Comparison of ENCODE assay signal across 9 cellular contexts in genomic region chr14:23070262-23071129, GRCh38. TPM values are rescaled to one million over a fixed set of nuclear protein-coding genes. Genes with fewer than 3 reads are reported as not detected.
A peak's percentile ranks its signal among the peaks of the same experiment; 100 is the strongest.
DNase-seq lines count a peak whose midpoint lies in the region; ATAC-seq, FAIRE-seq and TF ChIP-seq lines count a peak whose summit lies in the region.
"Had no signal": no experiment of that assay in that cellular context is flagged by ENCODE, and none has a peak within 500 bp of the region (broad histone marks: within the 10 kb centered on the region; RNA-seq: fewer than 3 reads in every experiment).

No MANE protein-coding gene starts in this region.

- ATAC-seq in Panc1 (no peak), HG03457 (IDR thresholded peaks at IDR 0.05; ENCODE audit: unreplicated experiment) (no peak)

- H3K36me3 ChIP-seq in Panc1 (ENCODE audit: control insufficient read depth, insufficient read depth, low read length) (peaks cover 20% of the 10 kb centered on the region), endothelial cell of umbilical vein (ENCODE audit: control insufficient read depth in 2 of 2, extremely low read depth in 1 of 2, insufficient read depth in 2 of 2, low read length in 2 of 2) (peaks cover 32% of the 10 kb centered on the region in 2 experiments), parathyroid adenoma (ENCODE audit: control insufficient read depth, insufficient read depth, low read length) (no peaks in the 10 kb centered on the region)

- TF ChIP-seq POLR2A in endothelial cell of umbilical vein (IDR thresholded peaks at IDR 0.05; ENCODE audit: low read depth, low read length) (no peak), GM12891 (IDR thresholded peaks at IDR 0.05; ENCODE audit: low read depth, low read length) (no peak)

- peaks cover 69% of the 10 kb centered on the region for H3K36me3 Mint-ChIP-seq in Calu3 (ENCODE audit: insufficient read depth, unreplicated experiment)

- H3K27ac ChIP-seq in Panc1 (ENCODE audit: low read length) (peak overlapping the region; percentile 96), endothelial cell of umbilical vein (ENCODE audit: insufficient read depth, low read depth, low read length) (peak overlapping the region; percentile 79), parathyroid adenoma (peak overlapping the region; percentile 85)

- H4K20me1 ChIP-seq in endothelial cell of umbilical vein (replicated peaks; ENCODE audit: control insufficient read depth, extremely low read depth, insufficient read depth, low read length) = peaks cover 4% of the 10 kb centered on the region

- CTCF ChIA-PET in Calu3 (lab: Charles Lee) (interaction anchor here (1.1 to 2.5 kb wide), 4 partner anchors 8 to 84 kb away, joined by 3 to 16 read pairs (median 8); partner anchors contain the start of genes ACIN1 and C14orf119), Panc1 (lab: Charles Lee) (interaction anchor here (0.6 to 0.7 kb wide), 2 partner anchors 10 to 12 kb away, joined by 3 to 5 read pairs; no protein-coding TSS in a partner anchor), endothelial cell of umbilical vein (lab: Charles Lee) (interaction anchor here (1.0 to 3.2 kb wide), 13 partner anchors 8 to 88 kb away, joined by 3 to 21 read pairs (median 6); partner anchors contain the start of genes ACIN1 and C14orf119)

- H3K27me3 Mint-ChIP-seq in Calu3 (ENCODE audit: unreplicated experiment) = no peaks in the 10 kb centered on the region

- no peak for DNase-seq in Calu3
- DNase-seq in Panc1 (ENCODE audit: low read depth, low spot score) = no peak
- no peak for DNase-seq in endothelial cell of umbilical vein (ENCODE audit: low read depth, low spot score)
- DNase-seq in NCI-H524 (lab: John Stamatoyannopoulos, UW) = no peak
- no peak for DNase-seq in GM12891 (ENCODE audit: insufficient read length, low spot score)
- DNase-seq in stimulated activated CD4-positive, alpha-beta T cell treated with anti-CD3 and anti-CD28 coated beads, Interleukin-4, amount 100 ng/mL, for 4 hours = no peak

- peak overlapping the region; percentile 92 for H3K9ac ChIP-seq in endothelial cell of umbilical vein (replicated peaks; ENCODE audit: extremely low read depth, insufficient read depth, low read length)
- no peak overlapping the region for H3K9ac ChIP-seq in parathyroid adenoma

- H3K79me2 ChIP-seq in endothelial cell of umbilical vein (ENCODE audit: control insufficient read depth, insufficient read depth, low read length) (peaks cover 52% of the 10 kb centered on the region), parathyroid adenoma (peaks cover 8% of the 10 kb centered on the region)

- no peak for TF ChIP-seq CTCF in Calu3 (IDR thresholded peaks at IDR 0.05; ENCODE audit: unreplicated experiment)
- no peak for TF ChIP-seq CTCF in Panc1 (IDR thresholded peaks at IDR 0.05)
- no peak for TF ChIP-seq CTCF in endothelial cell of umbilical vein (IDR thresholded peaks at IDR 0.05; ENCODE audit: extremely low read depth in 1 of 2, insufficient read depth in 1 of 2, low read depth in 1 of 2, low read length in 2 of 2)
- no peak for TF ChIP-seq CTCF in parathyroid adenoma (IDR thresholded peaks at IDR 0.05)

- in situ Hi-C loops in Panc1 (cut with HindIII; ENCODE audit: low pct_unique_long_range_greater_than_20kb, low sequenced_read_pairs) = no loop called here

- H2AFZ ChIP-seq in endothelial cell of umbilical vein (ENCODE audit: low read depth, low read length) (no peak overlapping the region), parathyroid adenoma (no peak overlapping the region)

- H3K4me3 Mint-ChIP-seq in Calu3 (ENCODE audit: low read depth, unreplicated experiment) = peak overlapping the region; percentile 81

- peaks cover 16% of the 10 kb centered on the region for H3K4me1 ChIP-seq in Panc1 (ENCODE audit: control insufficient read depth, insufficient read depth, low read length)
- H3K4me1 ChIP-seq in endothelial cell of umbilical vein (ENCODE audit: control insufficient read depth, extremely low read depth, insufficient read depth, low read length) = peaks cover 26% of the 10 kb centered on the region
- peaks cover 24% of the 10 kb centered on the region for H3K4me1 ChIP-seq in parathyroid adenoma

- H3K27me3 ChIP-seq in Panc1 (ENCODE audit: control insufficient read depth, insufficient read depth, low read length) (no peaks in the 10 kb centered on the region), endothelial cell of umbilical vein (ENCODE audit: control insufficient read depth in 2 of 2, insufficient read depth in 2 of 2, low read length in 2 of 2) (no peaks in the 10 kb centered on the region), parathyroid adenoma (ENCODE audit: control insufficient read depth, insufficient read depth, low read length) (no peaks in the 10 kb centered on the region)

- intact Hi-C loops in Calu3 (cut with micrococcal nuclease; ENCODE audit: unreplicated experiment) (no loop called here), Panc1 (cut with micrococcal nuclease; ENCODE audit: unreplicated experiment) (no loop called here), endothelial cell of umbilical vein (cut with micrococcal nuclease) (no loop called here)

- no peaks in the 10 kb centered on the region for H3K9me1 ChIP-seq in endothelial cell of umbilical vein (replicated peaks; ENCODE audit: control insufficient read depth, extremely low read depth, insufficient read depth, low read length)

- H3K4me3 ChIP-seq in Panc1 (ENCODE audit: low read depth in 2 of 2, low read length in 2 of 2) (peak overlapping the region; percentile 92 to 95), endothelial cell of umbilical vein (replicated peaks in 1 of 3; ENCODE audit: insufficient read depth in 1 of 3, low read depth in 1 of 3, low read length in 3 of 3) (peak overlapping the region; percentile 49 to 94 (median 88)), parathyroid adenoma (ENCODE audit: low read depth, low read length) (peak overlapping the region; percentile 70)

- POLR2A ChIA-PET in Panc1 (lab: Charles Lee) = interaction anchor here (0.5 kb wide), 1 partner anchor 136 kb away, joined by 4 read pairs; no protein-coding TSS in a partner anchor
- POLR2A ChIA-PET in endothelial cell of umbilical vein (lab: Charles Lee) = interaction anchor here (1.3 to 1.5 kb wide), 2 partner anchors 8 to 13 kb away, joined by 3 to 8 read pairs; no protein-coding TSS in a partner anchor

- H3K9me3 Mint-ChIP-seq in Calu3 (ENCODE audit: low read depth, unreplicated experiment) = no peaks in the 10 kb centered on the region

- peak; percentile 18 for FAIRE-seq in endothelial cell of umbilical vein (lab: Jason Lieb, UNC)
- no peak for FAIRE-seq in GM12891 (lab: Jason Lieb, UNC)

- peak overlapping the region; percentile 95 for H3K4me2 ChIP-seq in endothelial cell of umbilical vein (ENCODE audit: insufficient read depth, low read length)
- peak overlapping the region; percentile 85 for H3K4me2 ChIP-seq in parathyroid adenoma (ENCODE audit: low read length)

- dilution Hi-C loops in endothelial cell of umbilical vein (cut with MboI; ENCODE audit: extremely low pct_ligation_motif_present, low sequenced_read_pairs) = no loop called here

- BruUV-seq in Calu3 (replicated peaks; lab: Mats Ljungman, UMichigan) (no TSS peak), Panc1 (replicated peaks; lab: Mats Ljungman, UMichigan) (no TSS peak), endothelial cell of umbilical vein (replicated peaks; lab: Mats Ljungman, UMichigan) (no TSS peak)

- H3K9me3 ChIP-seq in Panc1 (ENCODE audit: control insufficient read depth, insufficient read depth, low read depth, low read length) (no peaks in the 10 kb centered on the region), endothelial cell of umbilical vein (replicated peaks; ENCODE audit: control insufficient read depth, insufficient read depth, low read length) (no peaks in the 10 kb centered on the region), parathyroid adenoma (ENCODE audit: control insufficient read depth, low read length) (no peaks in the 10 kb centered on the region)

- H3K27ac Mint-ChIP-seq in Calu3 (ENCODE audit: unreplicated experiment) = peak overlapping the region; percentile 75

- peaks cover 31% of the 10 kb centered on the region for H3K4me1 Mint-ChIP-seq in Calu3 (ENCODE audit: low read depth, unreplicated experiment)

RNA-seq across cellular contexts. Expression of gene CDH24, which starts 13.2 kb away (rescaled TPM):
- total RNA-seq in Calu3 (2022) (5.0 and 5.7 TPM in 2 replicates), Panc1 (2021; ENCODE audit: unreplicated experiment) (9.0 TPM), endothelial cell of umbilical vein (20.2 and 21.7 TPM in 2 replicates)
- 6.8 TPM for polyA plus RNA-seq in Panc1 (2012; ENCODE audit: insufficient read length)
- polyA plus RNA-seq in endothelial cell of umbilical vein = 52.9 and 63.1 TPM in 2 replicates
- 16.0 and 22.7 TPM in 2 replicates for polyA plus RNA-seq in endothelial cell of umbilical vein (2011; cell fraction: cytosol; rRNA removed)
- polyA plus RNA-seq in endothelial cell of umbilical vein (2011; cell fraction: nucleus; rRNA removed) = 173 and 192 TPM in 2 replicates
- polyA plus RNA-seq in endothelial cell of umbilical vein (2012) = 11.8 and 13.2 TPM in 2 replicates
- polyA minus RNA-seq in endothelial cell of umbilical vein = 36.3 and 46.1 TPM in 2 replicates
- polyA minus RNA-seq in endothelial cell of umbilical vein (2011; cell fraction: cytosol; rRNA and poly(A)+ RNA removed) = 4.0 TPM
- polyA minus RNA-seq in endothelial cell of umbilical vein (2011; cell fraction: nucleus; rRNA and poly(A)+ RNA removed) = 35.7 and 41.4 TPM in 2 replicates
- 1.1 TPM for polyA plus RNA-seq in GM12891 (2012; ENCODE audit: low read depth, missing spikeins)

RNA-seq across cellular contexts. Expression of gene ACIN1, which starts 24.4 kb away (rescaled TPM):
- total RNA-seq in Calu3 (2022) = 181 and 191 TPM in 2 replicates
- total RNA-seq in Panc1 (2021; ENCODE audit: unreplicated experiment) = 162 TPM
- polyA plus RNA-seq in Panc1 (2012; ENCODE audit: insufficient read length) = 110 TPM
- 220 and 240 TPM in 2 replicates for total RNA-seq in endothelial cell of umbilical vein
- 136 and 146 TPM in 2 replicates for polyA plus RNA-seq in endothelial cell of umbilical vein
- 91.2 and 98.2 TPM in 2 replicates for polyA plus RNA-seq in endothelial cell of umbilical vein (2011; cell fraction: cytosol; rRNA removed)
- polyA plus RNA-seq in endothelial cell of umbilical vein (2011; cell fraction: nucleus; rRNA removed) = 821 and 966 TPM in 2 replicates
- 112 and 141 TPM in 2 replicates for polyA plus RNA-seq in endothelial cell of umbilical vein (2012)
- 185 and 201 TPM in 2 replicates for polyA minus RNA-seq in endothelial cell of umbilical vein
- polyA minus RNA-seq in endothelial cell of umbilical vein (2011; cell fraction: cytosol; rRNA and poly(A)+ RNA removed) = 46.6 TPM
- 229 and 315 TPM in 2 replicates for polyA minus RNA-seq in endothelial cell of umbilical vein (2011; cell fraction: nucleus; rRNA and poly(A)+ RNA removed)
- 77.2 TPM for polyA plus RNA-seq in GM12891 (2012; ENCODE audit: low read depth, missing spikeins)

RNA-seq across cellular contexts. Expression of gene C14orf119, which starts 24.8 kb away (rescaled TPM):
- total RNA-seq in Calu3 (2022) (47.0 and 47.3 TPM in 2 replicates), Panc1 (2021; ENCODE audit: unreplicated experiment) (39.6 TPM), endothelial cell of umbilical vein (55.5 and 58.3 TPM in 2 replicates)
- polyA plus RNA-seq in Panc1 (2012; ENCODE audit: insufficient read length) = 36.4 TPM
- 60.5 and 78.7 TPM in 2 replicates for polyA plus RNA-seq in endothelial cell of umbilical vein
- 62.7 and 64.0 TPM in 2 replicates for polyA plus RNA-seq in endothelial cell of umbilical vein (2011; cell fraction: cytosol; rRNA removed)
- polyA plus RNA-seq in endothelial cell of umbilical vein (2011; cell fraction: nucleus; rRNA removed) = 35.3 and 36.9 TPM in 2 replicates
- polyA plus RNA-seq in endothelial cell of umbilical vein (2012) = 55.9 and 63.8 TPM in 2 replicates
- 83.3 and 87.7 TPM in 2 replicates for polyA minus RNA-seq in endothelial cell of umbilical vein
- polyA minus RNA-seq in endothelial cell of umbilical vein (2011; cell fraction: cytosol; rRNA and poly(A)+ RNA removed) = 22.7 TPM
- polyA minus RNA-seq in endothelial cell of umbilical vein (2011; cell fraction: nucleus; rRNA and poly(A)+ RNA removed) = 9.8 and 21.1 TPM in 2 replicates
- 31.5 TPM for polyA plus RNA-seq in GM12891 (2012; ENCODE audit: low read depth, missing spikeins)

RNA-seq across cellular contexts. Expression of gene PSMB11, which starts 28.5 kb away (rescaled TPM):
- total RNA-seq in Calu3 (2022) (not detected in 2 replicates), Panc1 (2021; ENCODE audit: unreplicated experiment) (not detected), endothelial cell of umbilical vein (not detected in 2 replicates)
- not detected for polyA plus RNA-seq in Panc1 (2012; ENCODE audit: insufficient read length)
- polyA plus RNA-seq in endothelial cell of umbilical vein = not detected in 2 replicates
- polyA plus RNA-seq in endothelial cell of umbilical vein (2011; cell fraction: cytosol; rRNA removed) = not detected in 2 replicates
- not detected in 2 replicates for polyA plus RNA-seq in endothelial cell of umbilical vein (2011; cell fraction: nucleus; rRNA removed)
- not detected in 2 replicates for polyA plus RNA-seq in endothelial cell of umbilical vein (2012)
- polyA minus RNA-seq in endothelial cell of umbilical vein = not detected in 2 replicates
- not detected for polyA minus RNA-seq in endothelial cell of umbilical vein (2011; cell fraction: cytosol; rRNA and poly(A)+ RNA removed)
- polyA minus RNA-seq in endothelial cell of umbilical vein (2011; cell fraction: nucleus; rRNA and poly(A)+ RNA removed) = not detected in 2 replicates
- not detected for polyA plus RNA-seq in GM12891 (2012; ENCODE audit: low read depth, missing spikeins)
- total RNA-seq: subcutaneous adipose tissue had no signal

RNA-seq across cellular contexts. Expression of gene CIROP, which starts 34.3 kb away (rescaled TPM):
- total RNA-seq in Calu3 (2022) (not detected in 2 replicates), Panc1 (2021; ENCODE audit: unreplicated experiment) (not detected), endothelial cell of umbilical vein (not detected in 2 replicates)
- polyA plus RNA-seq in Panc1 (2012; ENCODE audit: insufficient read length) = not detected
- not detected in 2 replicates for polyA plus RNA-seq in endothelial cell of umbilical vein
- not detected in 2 replicates for polyA plus RNA-seq in endothelial cell of umbilical vein (2011; cell fraction: cytosol; rRNA removed)
- not detected in 2 replicates for polyA plus RNA-seq in endothelial cell of umbilical vein (2011; cell fraction: nucleus; rRNA removed)
- not detected in 2 replicates for polyA plus RNA-seq in endothelial cell of umbilical vein (2012)
- not detected in 2 replicates for polyA minus RNA-seq in endothelial cell of umbilical vein
- not detected for polyA minus RNA-seq in endothelial cell of umbilical vein (2011; cell fraction: cytosol; rRNA and poly(A)+ RNA removed)
- not detected in 2 replicates for polyA minus RNA-seq in endothelial cell of umbilical vein (2011; cell fraction: nucleus; rRNA and poly(A)+ RNA removed)
- polyA plus RNA-seq in GM12891 (2012; ENCODE audit: low read depth, missing spikeins) = not detected
- total RNA-seq: subcutaneous adipose tissue had no signal
